1 cellular context compared by ENCODE assay signal in genomic region chr15:81612631-81613030, GRCh38.
TF ChIP-seq lines count a peak whose summit lies in the region.

No MANE protein-coding gene starts in this region.

TF ChIP-seq in K562, 482 proteins besides CTCF, POLR2A, EP300 and RAD21 (continued from another document):
- TF ChIP-seq ZHX1 (conservative IDR thresholded peaks at IDR 0.05; ENCODE audit: low read length): no peak
- TF ChIP-seq JUND (IDR thresholded peaks at IDR 0.05; ENCODE audit: borderline replicate concordance, low read depth, low read length): no peak
- no peak for TF ChIP-seq JUND (tag; IDR thresholded peaks at IDR 0.05; ENCODE audit: borderline replicate concordance, low read depth, low read length)
- TF ChIP-seq SMARCA5 (IDR thresholded peaks at IDR 0.05): no peak
- no peak for TF ChIP-seq RB1 (IDR thresholded peaks at IDR 0.05; ENCODE audit: low read depth)
- TF ChIP-seq ZNF197 (CRISPR knock-in tag; IDR thresholded peaks at IDR 0.05; ENCODE audit: low read depth): no peak
- TF ChIP-seq HDAC6 (IDR thresholded peaks at IDR 0.05; ENCODE audit: low read depth, low read length): no peak
- TF ChIP-seq ZNF79 (CRISPR knock-in tag; IDR thresholded peaks at IDR 0.05; ENCODE audit: low read depth): no peak
- TF ChIP-seq CGGBP1 (CRISPR knock-in tag; IDR thresholded peaks at IDR 0.05): no peak
- no peak for TF ChIP-seq MIER1 (IDR thresholded peaks at IDR 0.05; ENCODE audit: low read depth)
- no peak for TF ChIP-seq RBM14 (IDR thresholded peaks at IDR 0.05; ENCODE audit: borderline replicate concordance, insufficient read depth, low read depth, low read length)
